20 cellular contexts compared by ENCODE assay signal in genomic region chr15:43225950-43226255, GRCh38. TPM values are rescaled to one million over a fixed set of nuclear protein-coding genes. Genes with fewer than 3 reads are reported as not detected.
"Had no signal": no experiment of that assay in that cellular context is flagged by ENCODE, and none has a peak within 500 bp of the region (broad histone marks: within the 10 kb centered on the region; RNA-seq: fewer than 3 reads in every experiment).

No MANE protein-coding gene starts in this region.

RNA-seq across cellular contexts. Expression of gene EPB42, which starts 5.1 kb away (rescaled TPM):
- total RNA-seq: chondrocyte, colonic mucosa, endodermal cell, esophagus mucosa, gastrocnemius medialis, glomerular endothelial cell, kidney, mucosa of descending colon, osteocyte, renal cortical epithelial cell, right cardiac atrium, sigmoid colon, suprapubic skin, thyroid gland, ureter, vagina had no signal

RNA-seq across cellular contexts. Expression of gene TGM5, which starts 40.8 kb away (rescaled TPM):
- total RNA-seq: chondrocyte, colonic mucosa, endodermal cell, glomerular endothelial cell, kidney, left lobe of liver, liver, mesothelial cell of epicardium, mucosa of descending colon, osteocyte, right cardiac atrium, skeletal muscle tissue, thyroid gland had no signal
